Comparison of ENCODE assay signal across 1 cellular context in the genomic region with DNA sequence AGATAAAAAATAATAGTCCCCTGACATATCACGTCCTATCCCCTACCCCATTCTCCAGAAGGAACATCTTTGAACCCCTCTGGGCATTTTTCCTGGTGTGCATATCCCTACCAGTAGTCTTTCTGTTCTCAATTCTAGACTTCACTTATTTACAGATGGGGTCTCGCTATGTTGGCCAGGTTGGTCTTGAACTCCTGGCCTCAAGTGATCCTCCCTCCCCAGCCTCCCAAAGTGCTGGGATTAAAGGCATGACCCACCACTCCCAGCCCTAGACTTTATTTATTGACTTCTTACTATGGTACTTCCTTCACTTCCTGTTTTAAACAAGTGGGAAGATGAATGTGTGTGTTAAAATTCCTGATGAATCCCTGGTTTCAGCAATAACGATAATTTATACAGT.
TF ChIP-seq lines count a peak whose summit lies in the region.

No MANE protein-coding gene starts in this region.

TF ChIP-seq in H1, 55 proteins besides CTCF, POLR2A, EP300 and RAD21:
- TF ChIP-seq SIX5 (IDR thresholded peaks at IDR 0.05; ENCODE audit: low read depth, low read length) = no peak
- no peak for TF ChIP-seq ASH2L (IDR thresholded peaks at IDR 0.05; ENCODE audit: low read length)
- no peak for TF ChIP-seq JUND (IDR thresholded peaks at IDR 0.05; ENCODE audit: low read length)
- TF ChIP-seq CBX8 (IDR thresholded peaks at IDR 0.05; ENCODE audit: borderline replicate concordance, low read depth, low read length) = no peak
